In genomic region chr17:28580925-28581324, GRCh38 we compare ENCODE assay signal across 18 cellular contexts. TPM values are rescaled to one million over a fixed set of nuclear protein-coding genes. Genes with fewer than 3 reads are reported as not detected.
A peak's percentile ranks its signal among the peaks of the same experiment; 100 is the strongest.
DNase-seq lines count a peak whose midpoint lies in the region; ATAC-seq lines count a peak whose summit lies in the region.
"Had no signal": no experiment of that assay in that cellular context is flagged by ENCODE, and none has a peak within 500 bp of the region (broad histone marks: within the 10 kb centered on the region; RNA-seq: fewer than 3 reads in every experiment).

No MANE protein-coding gene starts in this region.

- intact Hi-C loops in activated CD4-positive, alpha-beta memory T cell treated with anti-CD3 and anti-CD28 coated beads for 36 hours (cut with micrococcal nuclease) = no loop called here

- H3K27me3 ChIP-seq in CD4-positive, CD25-positive, alpha-beta regulatory T cell (ENCODE audit: control insufficient read depth, insufficient read depth, low read length) = no peaks in the 10 kb centered on the region

- no peak overlapping the region for H3K27ac ChIP-seq in CD4-positive, CD25-positive, alpha-beta regulatory T cell (ENCODE audit: insufficient read depth, low read length, poor library complexity, severe bottlenecking)
- H3K27ac ChIP-seq: GM23248, SK-N-MC had no signal

- peaks cover 10% of the 10 kb centered on the region for H3K4me1 ChIP-seq in CD4-positive, CD25-positive, alpha-beta regulatory T cell (ENCODE audit: control insufficient read depth, insufficient read depth, low read length, poor library complexity, severe bottlenecking)

- peaks cover 22% of the 10 kb centered on the region for H3K36me3 ChIP-seq in CD4-positive, CD25-positive, alpha-beta regulatory T cell (ENCODE audit: control insufficient read depth, insufficient read depth, low read length)

- H3K27ac Mint-ChIP-seq in activated CD4-positive, alpha-beta memory T cell treated with anti-CD3 and anti-CD28 coated beads, Interleukin-2, amount 10 ng/mL, durations not matched to agents 7 days and 5 days = peak overlapping the region; percentile 69
- no peak overlapping the region for H3K27ac Mint-ChIP-seq in activated CD4-positive, alpha-beta memory T cell treated with anti-CD3 and anti-CD28 coated beads for 36 hours
- peak overlapping the region in 2 of 3 donors; percentile 2 to 12 for H3K27ac Mint-ChIP-seq in CD4-positive, CD25-positive, alpha-beta regulatory T cell
- peak overlapping the region; percentile 69 for H3K27ac Mint-ChIP-seq in activated T-helper 17 cell treated with anti-CD3 and anti-CD28 coated beads, Interleukin-2, amount 50 U/mL, for 72 hours
- H3K27ac Mint-ChIP-seq in stimulated activated effector memory CD8-positive, alpha-beta T cell treated with anti-CD3 and anti-CD28 coated beads, Interleukin-12 subunit alpha, Interleukin-12 subunit beta, amount 100 ng/mL, for 72 hours = no peak overlapping the region

- H3K4me3 Mint-ChIP-seq in activated CD4-positive, alpha-beta memory T cell treated with anti-CD3 and anti-CD28 coated beads, Interleukin-2, amount 10 ng/mL, durations not matched to agents 7 days and 5 days = no peak overlapping the region
- no peak overlapping the region for H3K4me3 Mint-ChIP-seq in activated CD4-positive, alpha-beta memory T cell treated with anti-CD3 and anti-CD28 coated beads for 36 hours
- H3K4me3 Mint-ChIP-seq in CD4-positive, CD25-positive, alpha-beta regulatory T cell = peak overlapping the region in 2 of 4 donors; percentile 20 to 81
- peak overlapping the region; percentile 77 for H3K4me3 Mint-ChIP-seq in activated T-helper 17 cell treated with anti-CD3 and anti-CD28 coated beads, Interleukin-2, amount 50 U/mL, for 72 hours
- no peak overlapping the region for H3K4me3 Mint-ChIP-seq in stimulated activated effector memory CD8-positive, alpha-beta T cell treated with anti-CD3 and anti-CD28 coated beads, Interleukin-12 subunit alpha, Interleukin-12 subunit beta, amount 100 ng/mL, for 72 hours

- H3K4me3 ChIP-seq in CD4-positive, CD25-positive, alpha-beta regulatory T cell (ENCODE audit: low read depth, low read length) = no peak overlapping the region
- H3K4me3 ChIP-seq: GM23248, SK-N-MC had no signal

- peaks cover 46% of the 10 kb centered on the region for H3K36me3 Mint-ChIP-seq in activated CD4-positive, alpha-beta memory T cell treated with anti-CD3 and anti-CD28 coated beads, Interleukin-2, amount 10 ng/mL, durations not matched to agents 7 days and 5 days (ENCODE audit: low read depth)
- H3K36me3 Mint-ChIP-seq in activated CD4-positive, alpha-beta memory T cell treated with anti-CD3 and anti-CD28 coated beads for 36 hours = peaks cover 44% of the 10 kb centered on the region
- H3K36me3 Mint-ChIP-seq in CD4-positive, CD25-positive, alpha-beta regulatory T cell = peaks cover 7% of the 10 kb centered on the region
- peaks cover 51% of the 10 kb centered on the region for H3K36me3 Mint-ChIP-seq in activated T-helper 17 cell treated with anti-CD3 and anti-CD28 coated beads, Interleukin-2, amount 50 U/mL, for 72 hours (ENCODE audit: low read depth)
- peaks cover 55% of the 10 kb centered on the region for H3K36me3 Mint-ChIP-seq in stimulated activated effector memory CD8-positive, alpha-beta T cell treated with anti-CD3 and anti-CD28 coated beads, Interleukin-12 subunit alpha, Interleukin-12 subunit beta, amount 100 ng/mL, for 72 hours

- no peak for ATAC-seq in CD4-positive, CD25-positive, alpha-beta regulatory T cell (ENCODE audit: low read depth in 2 of 2)
- no peak for ATAC-seq in activated T-helper 17 cell treated with anti-CD3 and anti-CD28 coated beads, Interleukin-2, amount 50 U/mL, for 72 hours (replicated peaks)
- no peak for ATAC-seq in stimulated activated effector memory CD8-positive, alpha-beta T cell treated with anti-CD3 and anti-CD28 coated beads, Interleukin-12 subunit alpha, Interleukin-12 subunit beta, amount 100 ng/mL, for 72 hours

- DNase-seq in activated CD4-positive, alpha-beta memory T cell treated with anti-CD3 and anti-CD28 coated beads, Interleukin-2, amount 10 ng/mL, durations not matched to agents 7 days and 5 days = no peak
- no peak for DNase-seq in activated CD4-positive, alpha-beta memory T cell treated with anti-CD3 and anti-CD28 coated beads for 36 hours
- no peak for DNase-seq in CD4-positive, CD25-positive, alpha-beta regulatory T cell
- DNase-seq in stimulated activated effector memory CD8-positive, alpha-beta T cell treated with anti-CD3 and anti-CD28 coated beads, Interleukin-12 subunit alpha, Interleukin-12 subunit beta, amount 100 ng/mL, for 72 hours (ENCODE audit: low spot score in 2 of 2) = no peak
- no peak for DNase-seq in DMS53 treated with DMSO at 0.1 percent for 48 hours (lab: John Stamatoyannopoulos, UW; ENCODE audit: unreplicated experiment)
- DNase-seq: GM23248, H7, KBM-7, MV-4-11, NCI-H1105, NCI-H146, NCI-H1930, NCI-H2107, NCI-H524, NCI-H774, SIG-M5 had no signal

- no peaks in the 10 kb centered on the region for H3K27me3 Mint-ChIP-seq in activated CD4-positive, alpha-beta memory T cell treated with anti-CD3 and anti-CD28 coated beads, Interleukin-2, amount 10 ng/mL, durations not matched to agents 7 days and 5 days
- H3K27me3 Mint-ChIP-seq in activated CD4-positive, alpha-beta memory T cell treated with anti-CD3 and anti-CD28 coated beads for 36 hours = no peaks in the 10 kb centered on the region
- H3K27me3 Mint-ChIP-seq in CD4-positive, CD25-positive, alpha-beta regulatory T cell = no peaks in the 10 kb centered on the region
- H3K27me3 Mint-ChIP-seq in activated T-helper 17 cell treated with anti-CD3 and anti-CD28 coated beads, Interleukin-2, amount 50 U/mL, for 72 hours = no peaks in the 10 kb centered on the region

- H3K9me3 Mint-ChIP-seq in activated CD4-positive, alpha-beta memory T cell treated with anti-CD3 and anti-CD28 coated beads, Interleukin-2, amount 10 ng/mL, durations not matched to agents 7 days and 5 days = no peaks in the 10 kb centered on the region
- no peaks in the 10 kb centered on the region for H3K9me3 Mint-ChIP-seq in activated CD4-positive, alpha-beta memory T cell treated with anti-CD3 and anti-CD28 coated beads for 36 hours
- no peaks in the 10 kb centered on the region for H3K9me3 Mint-ChIP-seq in CD4-positive, CD25-positive, alpha-beta regulatory T cell
- H3K9me3 Mint-ChIP-seq in activated T-helper 17 cell treated with anti-CD3 and anti-CD28 coated beads, Interleukin-2, amount 50 U/mL, for 72 hours = no peaks in the 10 kb centered on the region
- no peaks in the 10 kb centered on the region for H3K9me3 Mint-ChIP-seq in stimulated activated effector memory CD8-positive, alpha-beta T cell treated with anti-CD3 and anti-CD28 coated beads, Interleukin-12 subunit alpha, Interleukin-12 subunit beta, amount 100 ng/mL, for 72 hours

- no peaks in the 10 kb centered on the region for H3K9me3 ChIP-seq in CD4-positive, CD25-positive, alpha-beta regulatory T cell (ENCODE audit: control insufficient read depth in 2 of 2, low read length in 2 of 2)

- H3K4me1 Mint-ChIP-seq in activated CD4-positive, alpha-beta memory T cell treated with anti-CD3 and anti-CD28 coated beads, Interleukin-2, amount 10 ng/mL, durations not matched to agents 7 days and 5 days = peaks cover 50% of the 10 kb centered on the region
- H3K4me1 Mint-ChIP-seq in activated CD4-positive, alpha-beta memory T cell treated with anti-CD3 and anti-CD28 coated beads for 36 hours (ENCODE audit: low read depth) = peaks cover 32% of the 10 kb centered on the region
- H3K4me1 Mint-ChIP-seq in CD4-positive, CD25-positive, alpha-beta regulatory T cell = peaks cover 0 to 24% (median 10%) of the 10 kb centered on the region in 4 donors
- peaks cover 21% of the 10 kb centered on the region for H3K4me1 Mint-ChIP-seq in activated T-helper 17 cell treated with anti-CD3 and anti-CD28 coated beads, Interleukin-2, amount 50 U/mL, for 72 hours
- H3K4me1 Mint-ChIP-seq in stimulated activated effector memory CD8-positive, alpha-beta T cell treated with anti-CD3 and anti-CD28 coated beads, Interleukin-12 subunit alpha, Interleukin-12 subunit beta, amount 100 ng/mL, for 72 hours = peaks cover 40% of the 10 kb centered on the region

- CTCF ChIA-PET in activated CD4-positive, alpha-beta memory T cell treated with anti-CD3 and anti-CD28 coated beads, Interleukin-2, amount 10 ng/mL, durations not matched to agents 7 days and 5 days (lab: Charles Lee) = no interaction called here
- CTCF ChIA-PET in activated CD4-positive, alpha-beta memory T cell treated with anti-CD3 and anti-CD28 coated beads for 36 hours (lab: Charles Lee) = no interaction called here

- POLR2A ChIA-PET in activated CD4-positive, alpha-beta memory T cell treated with anti-CD3 and anti-CD28 coated beads, Interleukin-2, amount 10 ng/mL, durations not matched to agents 7 days and 5 days (lab: Charles Lee) = interaction anchor here (1.0 to 4.4 kb wide), 3 partner anchors 9 to 18 kb away, joined by 5 to 37 read pairs (median 17); partner anchors contain the start of genes PIGS and SPAG5
- POLR2A ChIA-PET in activated CD4-positive, alpha-beta memory T cell treated with anti-CD3 and anti-CD28 coated beads for 36 hours (lab: Charles Lee) = interaction anchor here (1.1 kb wide), 1 partner anchor 9 kb away, joined by 4 read pairs; no protein-coding TSS in a partner anchor

RNA-seq across cellular contexts. Expression of gene ALDOC, which starts 4.2 kb away (rescaled TPM):
- 100 to 1,000 TPM; 140 to 147 TPM for total RNA-seq in activated CD4-positive, alpha-beta memory T cell treated with anti-CD3 and anti-CD28 coated beads, Interleukin-2, amount 10 ng/mL, durations not matched to agents 7 days and 5 days
- 10 to 100 TPM; 75.2 to 77.3 TPM for total RNA-seq in activated CD4-positive, alpha-beta memory T cell treated with anti-CD3 and anti-CD28 coated beads for 36 hours
- total RNA-seq in CD4-positive, CD25-positive, alpha-beta regulatory T cell = 33.0 TPM
- 100 to 1,000 TPM in 1 of 4 donors, 10 to 100 TPM in 3; 68.2 to 109 (median 92.4) TPM for polyA plus RNA-seq in CD4-positive, CD25-positive, alpha-beta regulatory T cell
- 100 to 1,000 TPM in 1 of 2 donors, 10 to 100 TPM in 1; 55.0 to 335 TPM for total RNA-seq in activated T-helper 17 cell treated with anti-CD3 and anti-CD28 coated beads, Interleukin-2, amount 50 U/mL, for 72 hours

RNA-seq across cellular contexts. Expression of gene PIGS, which starts 9.6 kb away (rescaled TPM):
- total RNA-seq in activated CD4-positive, alpha-beta memory T cell treated with anti-CD3 and anti-CD28 coated beads, Interleukin-2, amount 10 ng/mL, durations not matched to agents 7 days and 5 days = 10 to 100 TPM; 66.3 to 66.6 TPM
- total RNA-seq in activated CD4-positive, alpha-beta memory T cell treated with anti-CD3 and anti-CD28 coated beads for 36 hours = 10 to 100 TPM; 36.6 to 38.6 TPM
- 59.7 TPM for total RNA-seq in CD4-positive, CD25-positive, alpha-beta regulatory T cell
- polyA plus RNA-seq in CD4-positive, CD25-positive, alpha-beta regulatory T cell = 10 to 100 TPM; 53.3 to 82.6 (median 67.1) TPM
- total RNA-seq in activated T-helper 17 cell treated with anti-CD3 and anti-CD28 coated beads, Interleukin-2, amount 50 U/mL, for 72 hours = 10 to 100 TPM; 33.2 to 38.9 TPM

RNA-seq across cellular contexts. Expression of gene SPAG5, which starts 17.9 kb away (rescaled TPM):
- 100 to 1,000 TPM; 125 to 127 TPM for total RNA-seq in activated CD4-positive, alpha-beta memory T cell treated with anti-CD3 and anti-CD28 coated beads, Interleukin-2, amount 10 ng/mL, durations not matched to agents 7 days and 5 days
- 100 to 1,000 TPM; 153 to 159 TPM for total RNA-seq in activated CD4-positive, alpha-beta memory T cell treated with anti-CD3 and anti-CD28 coated beads for 36 hours
- total RNA-seq in CD4-positive, CD25-positive, alpha-beta regulatory T cell = 37.7 TPM
- polyA plus RNA-seq in CD4-positive, CD25-positive, alpha-beta regulatory T cell = 1 to 10 TPM in 3 of 4 donors, under 1 TPM in 1; 0.84 to 2.2 (median 1.8) TPM
- 100 to 1,000 TPM; 140 to 195 TPM for total RNA-seq in activated T-helper 17 cell treated with anti-CD3 and anti-CD28 coated beads, Interleukin-2, amount 50 U/mL, for 72 hours

RNA-seq across cellular contexts. Expression of gene UNC119, which starts 28.5 kb away (rescaled TPM):
- 10 to 100 TPM; 46.2 to 61.1 TPM for total RNA-seq in activated CD4-positive, alpha-beta memory T cell treated with anti-CD3 and anti-CD28 coated beads, Interleukin-2, amount 10 ng/mL, durations not matched to agents 7 days and 5 days
- 10 to 100 TPM; 38.0 to 42.0 TPM for total RNA-seq in activated CD4-positive, alpha-beta memory T cell treated with anti-CD3 and anti-CD28 coated beads for 36 hours
- total RNA-seq in CD4-positive, CD25-positive, alpha-beta regulatory T cell = 66.9 TPM
- polyA plus RNA-seq in CD4-positive, CD25-positive, alpha-beta regulatory T cell = 10 to 100 TPM; 29.5 to 35.0 (median 31.2) TPM
- 10 to 100 TPM; 39.1 to 67.7 TPM for total RNA-seq in activated T-helper 17 cell treated with anti-CD3 and anti-CD28 coated beads, Interleukin-2, amount 50 U/mL, for 72 hours

RNA-seq across cellular contexts. Expression of gene RSKR, which starts 33.1 kb away (rescaled TPM):
- 10 to 100 TPM; 15.5 to 19.7 TPM for total RNA-seq in activated CD4-positive, alpha-beta memory T cell treated with anti-CD3 and anti-CD28 coated beads, Interleukin-2, amount 10 ng/mL, durations not matched to agents 7 days and 5 days
- total RNA-seq in activated CD4-positive, alpha-beta memory T cell treated with anti-CD3 and anti-CD28 coated beads for 36 hours = 10 to 100 TPM; 14.2 to 17.5 TPM
- total RNA-seq in CD4-positive, CD25-positive, alpha-beta regulatory T cell = 15.2 TPM
- under 1 TPM in 3 of 4 donors, not detected in 1; 0.08 to 0.78 (median 0.10) TPM for polyA plus RNA-seq in CD4-positive, CD25-positive, alpha-beta regulatory T cell
- 10 to 100 TPM; 25.5 to 36.3 TPM for total RNA-seq in activated T-helper 17 cell treated with anti-CD3 and anti-CD28 coated beads, Interleukin-2, amount 50 U/mL, for 72 hours

Comparison
In these comparisons a context has a peak if more than half of its experiments do, and no peak if none do; other contexts are left out.
1. H3K27ac Mint-ChIP-seq: peak in activated CD4-positive, alpha-beta memory T cell treated with anti-CD3 and anti-CD28 coated beads, Interleukin-2, amount 10 ng/mL, durations not matched to agents 7 days and 5 days (single experiment), CD4-positive, CD25-positive, alpha-beta regulatory T cell (2 of 3) and activated T-helper 17 cell treated with anti-CD3 and anti-CD28 coated beads, Interleukin-2, amount 50 U/mL, for 72 hours (single experiment); none in activated CD4-positive, alpha-beta memory T cell treated with anti-CD3 and anti-CD28 coated beads for 36 hours (single experiment) and stimulated activated effector memory CD8-positive, alpha-beta T cell treated with anti-CD3 and anti-CD28 coated beads, Interleukin-12 subunit alpha, Interleukin-12 subunit beta, amount 100 ng/mL, for 72 hours (single experiment).